8 cellular contexts compared by ENCODE assay signal in genomic region chr17:36545093-36545464, GRCh38. TPM values are rescaled to one million over a fixed set of nuclear protein-coding genes. Genes with fewer than 3 reads are reported as not detected.
DNase-seq lines count a peak whose midpoint lies in the region; ATAC-seq, FAIRE-seq and TF ChIP-seq lines count a peak whose summit lies in the region.

No MANE protein-coding gene starts in this region.

- no peaks in the 10 kb centered on the region for H3K9me3 ChIP-seq in A549

- H3K27ac Mint-ChIP-seq in mesothelial cell of epicardium: peak overlapping the region; percentile 100

- peaks cover under 1% of the 10 kb centered on the region for H3K36me3 Mint-ChIP-seq in mesothelial cell of epicardium

- no peak for TF ChIP-seq CTCF in A549 (IDR thresholded peaks at IDR 0.05)
- no peak for TF ChIP-seq CTCF in bronchial epithelial cell (IDR thresholded peaks at IDR 0.05; ENCODE audit: insufficient read depth, low read length, severe bottlenecking)
- no peak for TF ChIP-seq CTCF in mesothelial cell of epicardium (IDR thresholded peaks at IDR 0.05; ENCODE audit: unreplicated experiment)

- peaks cover 2% of the 10 kb centered on the region for H3K36me3 ChIP-seq in bronchial epithelial cell (ENCODE audit: control insufficient read depth, insufficient read depth, low read length)

- no peak for FAIRE-seq in A549 (lab: Jason Lieb, UNC)
- FAIRE-seq in bronchial epithelial cell (lab: Jason Lieb, UNC): no peak

- TF ChIP-seq POLR2A in A549 (IDR thresholded peaks at IDR 0.05; ENCODE audit: low read length): no peak

- POLR2A ChIA-PET in A549 (lab: Yijun Ruan, JAX): interaction anchor here (0.6 to 4.0 kb wide), 11 partner anchors 10 to 1011 kb away, joined by 3 to 81 read pairs (median 3); partner anchors contain the start of genes MRM1, MYO19 and PIGW

- no peaks in the 10 kb centered on the region for H3K9me3 Mint-ChIP-seq in mesothelial cell of epicardium

- CTCF ChIA-PET in A549 (lab: Yijun Ruan, JAX): interaction anchor here (1.0 to 2.6 kb wide), 7 partner anchors 8 to 62 kb away, joined by 3 to 7 read pairs (median 5); partner anchors contain the start of genes MRM1 and MYO19

- H3K4me1 Mint-ChIP-seq in mesothelial cell of epicardium: peaks cover 29% of the 10 kb centered on the region

- ATAC-seq in A549: peak; percentile 72 to 75
- ATAC-seq in GM19395 (IDR thresholded peaks at IDR 0.05; ENCODE audit: unreplicated experiment): peak; percentile 31

- peak overlapping the region; percentile 81 for H3K4me3 ChIP-seq in A549
- H3K4me3 ChIP-seq in bronchial epithelial cell (ENCODE audit: low read depth, low read length): peak overlapping the region; percentile 99

- no peak for TF ChIP-seq RAD21 in A549 (conservative IDR thresholded peaks at IDR 0.05 in 1 of 2, IDR thresholded peaks at IDR 0.05 in 1 of 2)
- no peak for TF ChIP-seq RAD21 in Ishikawa (IDR thresholded peaks at IDR 0.05; ENCODE audit: low read depth)

- WGBS in A549 (ENCODE audit: missing lambda C conversion rate): no CpG with 5 or more reads among the region's 36 CpGs

- H3K27me3 Mint-ChIP-seq in mesothelial cell of epicardium (ENCODE audit: low read depth): no peaks in the 10 kb centered on the region

- H3K4me3 Mint-ChIP-seq in mesothelial cell of epicardium: peak overlapping the region; percentile 96

- H3K4me2 ChIP-seq in A549: peak overlapping the region; percentile 22; the same call in 1 of the 3 replicates

- peak overlapping the region; percentile 96 to 97 for H3K27ac ChIP-seq in A549

- TF ChIP-seq EP300 in A549 (IDR thresholded peaks at IDR 0.05) (no peak), Ishikawa (IDR thresholded peaks at IDR 0.05; ENCODE audit: borderline replicate concordance) (no peak)

- DNase-seq in A549 (ENCODE audit: low read depth in 1 of 2, low spot score in 1 of 2) (peak in 1 of 2 experiments; percentile 58), bronchial epithelial cell (ENCODE audit: low read depth) (no peak), mesothelial cell of epicardium (ENCODE audit: low spot score in 2 of 2, unreplicated experiment in 2 of 2) (no peak), NCI-H526 treated with DMSO at 0.1 percent for 48 hours (lab: John Stamatoyannopoulos, UW) (no peak), ureter (ENCODE audit: low spot score) (no peak), NCI-H1694 treated with DMSO at 0.1 percent for 48 hours (lab: John Stamatoyannopoulos, UW) (no peak)

- no peaks in the 10 kb centered on the region for H3K27me3 ChIP-seq in bronchial epithelial cell (ENCODE audit: control insufficient read depth, insufficient read depth, low read length)

- H3K4me1 ChIP-seq in A549: peaks cover 28% of the 10 kb centered on the region

TF ChIP-seq in A549, 52 proteins besides CTCF, POLR2A, EP300 and RAD21 (continues in another document):
- TF ChIP-seq KDM1A (IDR thresholded peaks at IDR 0.05; ENCODE audit: low read depth) (no peak), HMGXB4 (CRISPR knock-in tag; IDR thresholded peaks at IDR 0.05; ENCODE audit: borderline replicate concordance) (peak; percentile 25; the same call in 1 of the 2 replicates), NPAS2 (CRISPR knock-in tag; IDR thresholded peaks at IDR 0.05; ENCODE audit: borderline replicate concordance) (no peak), TP53 (CRISPR knock-in tag; IDR thresholded peaks at IDR 0.05) (peak; percentile 63), PHF8 (IDR thresholded peaks at IDR 0.05; ENCODE audit: borderline replicate concordance, low read depth) (peak; percentile 84; the same call in 1 of the 2 replicates)

TF ChIP-seq in Ishikawa, 13 proteins besides CTCF, POLR2A, EP300 and RAD21:
- TF ChIP-seq ZBTB7A (IDR thresholded peaks at IDR 0.05; ENCODE audit: low read depth): peak; percentile 46
- no peak for TF ChIP-seq CREB1 (IDR thresholded peaks at IDR 0.05; ENCODE audit: low read depth)

RNA-seq across cellular contexts. Expression of gene GGNBP2, which starts 0.4 kb away (rescaled TPM):
- polyA plus RNA-seq in A549 (2011; rRNA removed) (144 and 163 TPM in 2 replicates), A549 (2017; fragmentation: RNase III; extraction: RNeasy Plus Mini Kit Qiagen cat#74134 plus additional on column Dnase treatment) (79.9 to 91.9 TPM (median 83.7 TPM) in 3 replicates)
- polyA plus RNA-seq in A549 (2012; cell fraction: cytosol; rRNA removed): 79.3 and 90.6 TPM in 2 replicates
- 97.0 and 107 TPM in 2 replicates for polyA plus RNA-seq in A549 (2012; cell fraction: nucleus; rRNA removed)
- polyA minus RNA-seq in A549 (2011; rRNA and poly(A)+ RNA removed): 116 and 122 TPM in 2 replicates
- total RNA-seq in bronchial epithelial cell (92.6 and 94.3 TPM in 2 replicates), mesothelial cell of epicardium (67.5 to 71.2 TPM (median 69.8 TPM) in 3 replicates), ureter (109 TPM)

RNA-seq across cellular contexts. Expression of gene PIGW, which starts 10.3 kb away (rescaled TPM):
- 26.1 and 30.0 TPM in 2 replicates for polyA plus RNA-seq in A549 (2011; rRNA removed)
- polyA plus RNA-seq in A549 (2012; cell fraction: cytosol; rRNA removed): 14.1 and 18.5 TPM in 2 replicates
- 5.0 and 8.7 TPM in 2 replicates for polyA plus RNA-seq in A549 (2012; cell fraction: nucleus; rRNA removed)
- polyA plus RNA-seq in A549 (2017; fragmentation: RNase III; extraction: RNeasy Plus Mini Kit Qiagen cat#74134 plus additional on column Dnase treatment): 30.8 to 32.3 TPM (median 32.1 TPM) in 3 replicates
- 6.1 and 6.8 TPM in 2 replicates for polyA minus RNA-seq in A549 (2011; rRNA and poly(A)+ RNA removed)
- total RNA-seq in bronchial epithelial cell: 7.2 and 9.2 TPM in 2 replicates
- 8.8 to 10.0 TPM (median 9.3 TPM) in 3 replicates for total RNA-seq in mesothelial cell of epicardium
- 17.2 TPM for total RNA-seq in ureter

RNA-seq across cellular contexts. Expression of gene MYO19, which starts 10.4 kb away (rescaled TPM):
- polyA plus RNA-seq in A549 (2011; rRNA removed) (99.0 and 124 TPM in 2 replicates), A549 (2017; fragmentation: RNase III; extraction: RNeasy Plus Mini Kit Qiagen cat#74134 plus additional on column Dnase treatment) (91.7 to 103 TPM (median 94.4 TPM) in 3 replicates)
- polyA plus RNA-seq in A549 (2012; cell fraction: cytosol; rRNA removed): 173 and 188 TPM in 2 replicates
- polyA plus RNA-seq in A549 (2012; cell fraction: nucleus; rRNA removed): 710 and 720 TPM in 2 replicates
- polyA minus RNA-seq in A549 (2011; rRNA and poly(A)+ RNA removed): 187 and 212 TPM in 2 replicates
- total RNA-seq in bronchial epithelial cell (73.5 TPM in 2 replicates), mesothelial cell of epicardium (77.3 to 82.8 TPM (median 82.4 TPM) in 3 replicates), ureter (93.7 TPM)

RNA-seq across cellular contexts. Expression of gene DHRS11, which starts 46.6 kb away (rescaled TPM):
- polyA plus RNA-seq in A549 (2011; rRNA removed) (7.4 and 9.5 TPM in 2 replicates), A549 (2017; fragmentation: RNase III; extraction: RNeasy Plus Mini Kit Qiagen cat#74134 plus additional on column Dnase treatment) (9.6 to 11.2 TPM (median 11.1 TPM) in 3 replicates)
- polyA plus RNA-seq in A549 (2012; cell fraction: cytosol; rRNA removed): 23.7 and 26.1 TPM in 2 replicates
- polyA plus RNA-seq in A549 (2012; cell fraction: nucleus; rRNA removed): 29.0 and 32.4 TPM in 2 replicates
- 11.7 and 20.5 TPM in 2 replicates for polyA minus RNA-seq in A549 (2011; rRNA and poly(A)+ RNA removed)
- total RNA-seq in bronchial epithelial cell (7.9 and 14.8 TPM in 2 replicates), mesothelial cell of epicardium (14.9 to 17.3 TPM (median 15.0 TPM) in 3 replicates), ureter (18.2 TPM)

RNA-seq across cellular contexts. Expression of gene MRM1, which starts 56.3 kb away (rescaled TPM):
- 11.1 and 12.7 TPM in 2 replicates for polyA plus RNA-seq in A549 (2011; rRNA removed)
- 22.5 and 27.6 TPM in 2 replicates for polyA plus RNA-seq in A549 (2012; cell fraction: cytosol; rRNA removed)
- polyA plus RNA-seq in A549 (2012; cell fraction: nucleus; rRNA removed): 34.9 and 38.8 TPM in 2 replicates
- 21.7 to 22.1 TPM (median 21.9 TPM) in 3 replicates for polyA plus RNA-seq in A549 (2017; fragmentation: RNase III; extraction: RNeasy Plus Mini Kit Qiagen cat#74134 plus additional on column Dnase treatment)
- 4.3 and 6.7 TPM in 2 replicates for polyA minus RNA-seq in A549 (2011; rRNA and poly(A)+ RNA removed)
- total RNA-seq in bronchial epithelial cell: 3.2 and 6.1 TPM in 2 replicates
- 5.1 to 5.6 TPM (median 5.4 TPM) in 3 replicates for total RNA-seq in mesothelial cell of epicardium
- 13.7 TPM for total RNA-seq in ureter
